In genomic region chr1:10640843-10641553, GRCh38 we compare ENCODE assay signal across 19 cellular contexts.
A peak's percentile ranks its signal among the peaks of the same experiment; 100 is the strongest.
DNase-seq lines count a peak whose midpoint lies in the region; ATAC-seq and TF ChIP-seq lines count a peak whose summit lies in the region.
"Had no signal": no experiment of that assay in that cellular context is flagged by ENCODE, and none has a peak within 500 bp of the region (broad histone marks: within the 10 kb centered on the region; RNA-seq: fewer than 3 reads in every experiment).

No MANE protein-coding gene starts in this region.

- in situ Hi-C loops in HAP-1 (cut with MboI; ENCODE audit: low sequenced_read_pairs) = no loop called here
- in situ Hi-C loops in KBM-7 (cut with MboI; ENCODE audit: low pct_unique_long_range_greater_than_20kb, low sequenced_read_pairs) = no loop called here

- DNase-seq in heart right ventricle = no peak
- DNase-seq in cardiac septum (ENCODE audit: low spot score) = no peak
- DNase-seq in esophagus squamous epithelium (lab: John Stamatoyannopoulos, UW) = no peak
- no peak for DNase-seq in psoas muscle
- no peak for DNase-seq in upper lobe of right lung
- no peak for DNase-seq in HAP-1 (ENCODE audit: low spot score in 2 of 2)
- no peak for DNase-seq in KBM-7
- no peak for DNase-seq in cerebellar cortex (ENCODE audit: low spot score)
- DNase-seq: activated CD4-positive, alpha-beta T cell treated with anti-CD3 and anti-CD28 coated beads, Interleukin-2, amount 50 U/mL, for 1 hour; activated CD8-positive, alpha-beta memory T cell treated with anti-CD3 and anti-CD28 coated beads, Interleukin-2, amount 50 U/mL, for 4 hours; activated effector memory CD4-positive, alpha-beta T cell treated with anti-CD3 and anti-CD28 coated beads, Interleukin-2, amount 50 U/mL, for 16 hours; cerebellar nuclear complex; effector CD4-positive, alpha-beta T cell; H9; MV-4-11; NCI-H187; T-helper 1 cell had no signal

- ATAC-seq in heart right ventricle (peak in 4 of 8 donors; percentile 4 to 26 (median 5)), psoas muscle (no peak), upper lobe of right lung (no peak)
- ATAC-seq: GM12878, sciatic nerve had no signal

- H3K27ac ChIP-seq in heart right ventricle (peak overlapping the region in 7 of 10 donors; percentile 12 to 62 (median 28)), esophagus squamous epithelium (peak overlapping the region; percentile 44 to 73 (median 66)), psoas muscle (peak overlapping the region; percentile 30), upper lobe of right lung (peak overlapping the region; percentile 30)

- H3K9me3 ChIP-seq in heart right ventricle (no peaks in the 10 kb centered on the region), esophagus squamous epithelium (no peaks in the 10 kb centered on the region), psoas muscle (no peaks in the 10 kb centered on the region), upper lobe of right lung (no peaks in the 10 kb centered on the region), HAP-1 (no peaks in the 10 kb centered on the region)

- H3K4me1 ChIP-seq in heart right ventricle (peaks cover 10 to 30% (median 15%) of the 10 kb centered on the region in 9 donors), esophagus squamous epithelium (peaks cover 27 to 73% (median 37%) of the 10 kb centered on the region in 3 donors), psoas muscle (peaks cover 16% of the 10 kb centered on the region), upper lobe of right lung (peaks cover 8% of the 10 kb centered on the region), HAP-1 (no peaks in the 10 kb centered on the region)

- TF ChIP-seq CTCF in heart right ventricle (IDR thresholded peaks at IDR 0.05) = no peak
- TF ChIP-seq CTCF in esophagus squamous epithelium (IDR thresholded peaks at IDR 0.05) = no peak
- TF ChIP-seq CTCF in psoas muscle (IDR thresholded peaks at IDR 0.05) = no peak
- TF ChIP-seq CTCF in upper lobe of right lung (IDR thresholded peaks at IDR 0.05) = no peak

- WGBS in heart right ventricle, 2 donors = 69 to 74% methylated on average over 16 of the region's 16 CpGs
- WGBS in esophagus squamous epithelium, 2 donors = 73 to 96% methylated on average over 10 to 12 of the region's 16 CpGs
- 82 to 89% (median 82%) methylated on average over 16 of the region's 16 CpGs for WGBS in psoas muscle, 3 donors

- H3K27me3 ChIP-seq in heart right ventricle = peaks cover 0 to 26% (median 0%) of the 10 kb centered on the region in 7 donors
- peaks cover 0 to 5% (median 0%) of the 10 kb centered on the region in 4 donors for H3K27me3 ChIP-seq in esophagus squamous epithelium
- no peaks in the 10 kb centered on the region for H3K27me3 ChIP-seq in psoas muscle (ENCODE audit: insufficient read depth in 3 of 3, low read length in 2 of 3)
- no peaks in the 10 kb centered on the region for H3K27me3 ChIP-seq in upper lobe of right lung
- no peaks in the 10 kb centered on the region for H3K27me3 ChIP-seq in HAP-1 (ENCODE audit: low read depth)

- intact Hi-C loops in heart right ventricle (cut with DNase I) (loop anchor here in 1 of 10 donors (10.0 kb wide), 1 partner anchor 126 kb away; no protein-coding TSS in a partner anchor), cardiac septum (cut with DNase I) (no loop called here), esophagus squamous epithelium (cut with DNase I) (no loop called here), psoas muscle (cut with DNase I) (no loop called here), upper lobe of right lung (cut with DNase I) (no loop called here)

- no peak overlapping the region for H3K4me3 ChIP-seq in heart right ventricle
- H3K4me3 ChIP-seq in esophagus squamous epithelium = no peak overlapping the region
- no peak overlapping the region for H3K4me3 ChIP-seq in psoas muscle
- no peak overlapping the region for H3K4me3 ChIP-seq in upper lobe of right lung
- H3K4me3 ChIP-seq in HAP-1 = no peak overlapping the region
- H3K4me3 ChIP-seq: GM12878 had no signal

- peaks cover 0 to 78% (median 7%) of the 10 kb centered on the region in 9 donors for H3K36me3 ChIP-seq in heart right ventricle
- peaks cover 7 to 84% (median 14%) of the 10 kb centered on the region in 3 donors for H3K36me3 ChIP-seq in esophagus squamous epithelium
- peaks cover 3 to 68% of the 10 kb centered on the region in 2 donors for H3K36me3 ChIP-seq in psoas muscle (ENCODE audit: insufficient read depth in 1 of 2, low read depth in 1 of 2)
- peaks cover 31% of the 10 kb centered on the region for H3K36me3 ChIP-seq in upper lobe of right lung
- no peaks in the 10 kb centered on the region for H3K36me3 ChIP-seq in HAP-1 (replicated peaks)

- no peak for TF ChIP-seq POLR2A in esophagus squamous epithelium (IDR thresholded peaks at IDR 0.05)
